ENCODE assay signal across 9 cellular contexts in genomic region chr1:223700942-223701637, GRCh38. TPM values are rescaled to one million over a fixed set of nuclear protein-coding genes. Genes with fewer than 3 reads are reported as not detected.
DNase-seq lines count a peak whose midpoint lies in the region; ATAC-seq and TF ChIP-seq lines count a peak whose summit lies in the region.
"Had no signal": no experiment of that assay in that cellular context is flagged by ENCODE, and none has a peak within 500 bp of the region (broad histone marks: within the 10 kb centered on the region; RNA-seq: fewer than 3 reads in every experiment).

No MANE protein-coding gene starts in this region.

- H3K4me3 ChIP-seq in SK-N-MC (no peak overlapping the region; the same call in 1 of the 2 replicates), fibroblast of mammary gland (ENCODE audit: control insufficient read depth, low read depth, low read length) (peak overlapping the region; percentile 29)

- no peak for DNase-seq in activated CD4-positive, CD25-positive, alpha-beta regulatory T cell (lab: John Stamatoyannopoulos, UW)
- no peak for DNase-seq in SK-N-MC (ENCODE audit: low read depth, low spot score)
- peak; percentile 96 for DNase-seq in fibroblast of mammary gland (ENCODE audit: low read depth)
- no peak for DNase-seq in sciatic nerve (ENCODE audit: low spot score)
- no peak for DNase-seq in NCI-H1694 (lab: John Stamatoyannopoulos, UW)
- no peak for DNase-seq in posterior cingulate gyrus

- H3K9ac ChIP-seq in SK-N-MC (ENCODE audit: insufficient read length) = peak overlapping the region; percentile 65

- no peaks in the 10 kb centered on the region for H3K36me3 ChIP-seq in SK-N-MC (ENCODE audit: insufficient read depth, low read length)

- no peak for TF ChIP-seq CTCF in fibroblast of mammary gland (conservative IDR thresholded peaks at IDR 0.05; ENCODE audit: control insufficient read depth, insufficient read depth, low read depth, low read length)

- peak; percentile 68 to 71 for ATAC-seq in activated CD4-positive, CD25-positive, alpha-beta regulatory T cell treated with anti-CD3 and anti-CD28 coated beads, Interleukin-2, amount 50 U/mL, for 24 hours
- ATAC-seq in sciatic nerve (peak; percentile 66), GM21360 (IDR thresholded peaks at IDR 0.05; ENCODE audit: unreplicated experiment) (no peak)

- no peaks in the 10 kb centered on the region for H3K9me3 ChIP-seq in SK-N-MC (ENCODE audit: low read depth, low read length)

- H3K27ac ChIP-seq in SK-N-MC = peak overlapping the region; percentile 86

- intact Hi-C loops in sciatic nerve (cut with DNase I) (no loop called here), posterior cingulate gyrus (cut with DNase I) (no loop called here)

RNA-seq across cellular contexts. Expression of gene CAPN2, which starts 11.2 kb away (rescaled TPM):
- total RNA-seq in sciatic nerve = 186 TPM

RNA-seq across cellular contexts. Expression of gene CAPN8, which starts 35.6 kb away (rescaled TPM):
- not detected for total RNA-seq in sciatic nerve
- total RNA-seq: activated CD8-positive, alpha-beta memory T cell treated with anti-CD3 and anti-CD28 coated beads for 36 hours had no signal
